ENCODE assay signal across 16 cellular contexts in genomic region chrX:137430984-137431475, GRCh38.
"Had no signal": no experiment of that assay in that cellular context is flagged by ENCODE, and none has a peak within 500 bp of the region (broad histone marks: within the 10 kb centered on the region; RNA-seq: fewer than 3 reads in every experiment).

No MANE protein-coding gene starts in this region.

- H3K27ac ChIP-seq: coronary artery, heart left ventricle, left ventricle myocardium inferior, neutrophil, right atrium auricular region had no signal

- H3K9me3 ChIP-seq: left ventricle myocardium inferior, neutrophil had no signal

- ATAC-seq: heart left ventricle had no signal

- DNase-seq: effector CD4-positive, alpha-beta T cell; foreskin melanocyte; heart left ventricle; hippocampal formation; left ventricle myocardium inferior; mesenchymal stem cell; naive B cell; small intestine; stimulated activated CD4-positive, alpha-beta T cell treated with anti-CD3 and anti-CD28 coated beads, Interleukin-12 subunit alpha, Interleukin-12 subunit beta, amount 100 ng/mL, for 4 hours; stimulated activated naive CD4-positive, alpha-beta T cell treated with Interleukin-2 at 50 U/mL for 16 hours; trophoblast cell had no signal

- H3K36me3 Mint-ChIP-seq: naive B cell had no signal

- H3K4me3 Mint-ChIP-seq: nephron had no signal

- H3K36me3 ChIP-seq: heart left ventricle, left ventricle myocardium inferior, neutrophil, right atrium auricular region had no signal

- H3K4me3 ChIP-seq: coronary artery, heart left ventricle, left ventricle myocardium inferior, lung, right atrium auricular region had no signal

- H3K27ac Mint-ChIP-seq: naive B cell, nephron had no signal
